Comparison of ENCODE assay signal across 11 cellular contexts in genomic region chr6:35717449-35718353, GRCh38. TPM values are rescaled to one million over a fixed set of nuclear protein-coding genes. Genes with fewer than 3 reads are reported as not detected.
DNase-seq lines count a peak whose midpoint lies in the region; ATAC-seq lines count a peak whose summit lies in the region.
"Had no signal": no experiment of that assay in that cellular context is flagged by ENCODE, and none has a peak within 500 bp of the region (broad histone marks: within the 10 kb centered on the region; RNA-seq: fewer than 3 reads in every experiment).

No MANE protein-coding gene starts in this region.

- peak overlapping the region; percentile 91 for H3K27ac Mint-ChIP-seq in activated naive CD8-positive, alpha-beta T cell treated with anti-CD3 and anti-CD28 coated beads, Interleukin-2, amount 10 ng/mL, durations not matched to agents 7 days and 5 days
- H3K27ac Mint-ChIP-seq in naive B cell, result peak overlapping the region in 5 of 6 donors; percentile 13 to 97 (median 89)

- no peaks in the 10 kb centered on the region for H3K9me3 Mint-ChIP-seq in activated naive CD8-positive, alpha-beta T cell treated with anti-CD3 and anti-CD28 coated beads, Interleukin-2, amount 10 ng/mL, durations not matched to agents 7 days and 5 days
- H3K9me3 Mint-ChIP-seq in naive B cell, result no peaks in the 10 kb centered on the region

- peaks cover 45% of the 10 kb centered on the region for H3K4me1 Mint-ChIP-seq in activated naive CD8-positive, alpha-beta T cell treated with anti-CD3 and anti-CD28 coated beads, Interleukin-2, amount 10 ng/mL, durations not matched to agents 7 days and 5 days
- peaks cover 51 to 58% (median 55%) of the 10 kb centered on the region in 3 donors for H3K4me1 Mint-ChIP-seq in naive B cell

- no peaks in the 10 kb centered on the region for H3K36me3 ChIP-seq in HUES48 (ENCODE audit: control insufficient read depth, insufficient read depth, low read length)
- H3K36me3 ChIP-seq in aorta (ENCODE audit: control insufficient read depth in 1 of 2, insufficient read depth in 2 of 2, low read length in 1 of 2), result no peaks in the 10 kb centered on the region

- peak overlapping the region; percentile 65 for H3K4me3 Mint-ChIP-seq in activated naive CD8-positive, alpha-beta T cell treated with anti-CD3 and anti-CD28 coated beads, Interleukin-2, amount 10 ng/mL, durations not matched to agents 7 days and 5 days
- peak overlapping the region in 2 of 8 donors; percentile 5 to 46 for H3K4me3 Mint-ChIP-seq in naive B cell

- DNase-seq in CD1c-positive myeloid dendritic cell (ENCODE audit: extremely low spot score) (peak; percentile 46), naive B cell (no peak), aorta (no peak)
- DNase-seq in activated naive CD8-positive, alpha-beta T cell treated with anti-CD3 and anti-CD28 coated beads, Interleukin-2, amount 10 ng/mL, durations not matched to agents 7 days and 5 days, result peak; percentile 28
- DNase-seq: NCI-H2171 had no signal

- WGBS in aorta, 2 donors, result 87 to 92% methylated on average over 19 of the region's 19 CpGs

- no peaks in the 10 kb centered on the region for H3K9me3 ChIP-seq in HUES48 (ENCODE audit: control insufficient read depth, insufficient read depth, low read length)
- no peaks in the 10 kb centered on the region for H3K9me3 ChIP-seq in aorta (ENCODE audit: control insufficient read depth, low read length)

- intact Hi-C loops in aorta (cut with DNase I), result no loop called here

- H3K9ac ChIP-seq in HUES48 (ENCODE audit: low read depth, low read length), result no peak overlapping the region

- peaks cover 32% of the 10 kb centered on the region for H3K4me1 ChIP-seq in HUES48 (ENCODE audit: control insufficient read depth, insufficient read depth, low read length)
- H3K4me1 ChIP-seq in aorta (ENCODE audit: control insufficient read depth in 1 of 2, insufficient read depth in 2 of 2, low read length in 2 of 2), result no peaks in the 10 kb centered on the region

- ATAC-seq in activated naive CD8-positive, alpha-beta T cell treated with anti-CD3 and anti-CD28 coated beads, Interleukin-2, amount 10 ng/mL, durations not matched to agents 7 days and 5 days (ENCODE audit: low read depth), result no peak
- ATAC-seq in naive B cell (ENCODE audit: low read depth in 2 of 2), result no peak
- ATAC-seq in HG02610 (IDR thresholded peaks at IDR 0.05; ENCODE audit: unreplicated experiment), result no peak
- ATAC-seq in HG03342 (IDR thresholded peaks at IDR 0.05; ENCODE audit: unreplicated experiment), result no peak
- no peak for ATAC-seq in HG03442 (IDR thresholded peaks at IDR 0.05; ENCODE audit: unreplicated experiment)
- no peak for ATAC-seq in aorta (ENCODE audit: low FRiP score)

- POLR2A ChIA-PET in activated naive CD8-positive, alpha-beta T cell treated with anti-CD3 and anti-CD28 coated beads, Interleukin-2, amount 10 ng/mL, durations not matched to agents 7 days and 5 days (lab: Charles Lee), result interaction anchor here (1.4 to 2.6 kb wide), 4 partner anchors 8 to 55 kb away, joined by 3 to 14 read pairs (median 4); no protein-coding TSS in a partner anchor

- no peaks in the 10 kb centered on the region for H3K36me3 Mint-ChIP-seq in activated naive CD8-positive, alpha-beta T cell treated with anti-CD3 and anti-CD28 coated beads, Interleukin-2, amount 10 ng/mL, durations not matched to agents 7 days and 5 days
- no peaks in the 10 kb centered on the region for H3K36me3 Mint-ChIP-seq in naive B cell

- H3K4me3 ChIP-seq in HUES48 (ENCODE audit: low read depth, low read length), result no peak overlapping the region
- H3K4me3 ChIP-seq in aorta (ENCODE audit: low read length in 2 of 2), result no peak overlapping the region

- peak overlapping the region; percentile 33 for H3K27ac ChIP-seq in HUES48 (ENCODE audit: low read depth, low read length)
- no peak overlapping the region for H3K27ac ChIP-seq in aorta (ENCODE audit: low read depth in 1 of 2, low read length in 2 of 2)

- H3K27me3 ChIP-seq in HUES48 (ENCODE audit: control insufficient read depth, insufficient read depth, low read length) (peaks cover 4% of the 10 kb centered on the region; the same call in 1 of the 2 replicates), aorta (ENCODE audit: control insufficient read depth in 1 of 2, insufficient read depth in 2 of 2, low read length in 1 of 2) (no peaks in the 10 kb centered on the region)

- no peaks in the 10 kb centered on the region for H3K27me3 Mint-ChIP-seq in activated naive CD8-positive, alpha-beta T cell treated with anti-CD3 and anti-CD28 coated beads, Interleukin-2, amount 10 ng/mL, durations not matched to agents 7 days and 5 days
- H3K27me3 Mint-ChIP-seq in naive B cell, result no peaks in the 10 kb centered on the region

RNA-seq across cellular contexts. Expression of gene ARMC12, which starts 19.1 kb away (rescaled TPM):
- under 1 TPM; 0.85 to 0.97 TPM for total RNA-seq in activated naive CD8-positive, alpha-beta T cell treated with anti-CD3 and anti-CD28 coated beads, Interleukin-2, amount 10 ng/mL, durations not matched to agents 7 days and 5 days
- polyA plus RNA-seq in naive B cell (ENCODE audit: low read depth in 6 of 6) (1 to 10 TPM in 1 of 6 donors, under 1 TPM in 3, not detected in 2; 0.30 to 2.2 (median 0.77) TPM), aorta (1 to 10 TPM in 1 of 2 donors, under 1 TPM in 1; 0.25 to 6.4 TPM)
- 1 to 10 TPM in 1 of 2 donors, under 1 TPM in 1; 0.52 to 1.4 TPM for total RNA-seq in aorta

RNA-seq across cellular contexts. Expression of gene FKBP5, which starts 29.0 kb away (rescaled TPM):
- total RNA-seq in activated naive CD8-positive, alpha-beta T cell treated with anti-CD3 and anti-CD28 coated beads, Interleukin-2, amount 10 ng/mL, durations not matched to agents 7 days and 5 days, result 10 to 100 TPM; 78.6 to 79.8 TPM
- polyA plus RNA-seq in naive B cell (ENCODE audit: low read depth in 6 of 6) (10 to 100 TPM in 3 of 6 donors, 1 to 10 TPM in 3; 6.7 to 80.8 (median 15.1) TPM), aorta (100 to 1,000 TPM in 1 of 2 donors, 10 to 100 TPM in 1; 79.2 to 102 TPM)
- 10 to 100 TPM; 25.1 to 96.1 TPM for total RNA-seq in aorta

RNA-seq across cellular contexts. Expression of gene CLPSL2, which starts 58.7 kb away (rescaled TPM):
- total RNA-seq in activated naive CD8-positive, alpha-beta T cell treated with anti-CD3 and anti-CD28 coated beads, Interleukin-2, amount 10 ng/mL, durations not matched to agents 7 days and 5 days, result not detected
- polyA plus RNA-seq in naive B cell (ENCODE audit: low read depth in 6 of 6) (not detected), aorta (not detected)
- total RNA-seq in aorta, result not detected
- total RNA-seq: epithelial cell of proximal tubule had no signal
- polyA plus RNA-seq: keratinocyte had no signal

Comparison
In these comparisons a context has a peak if more than half of its experiments do, and no peak if none do; other contexts are left out.
1. DNase-seq: peak in CD1c-positive myeloid dendritic cell (single experiment) and activated naive CD8-positive, alpha-beta T cell treated with anti-CD3 and anti-CD28 coated beads, Interleukin-2, amount 10 ng/mL, durations not matched to agents 7 days and 5 days (single experiment); none in naive B cell (single experiment) and aorta (0 of 2).